25 cellular contexts compared by ENCODE assay signal in the genomic region with DNA sequence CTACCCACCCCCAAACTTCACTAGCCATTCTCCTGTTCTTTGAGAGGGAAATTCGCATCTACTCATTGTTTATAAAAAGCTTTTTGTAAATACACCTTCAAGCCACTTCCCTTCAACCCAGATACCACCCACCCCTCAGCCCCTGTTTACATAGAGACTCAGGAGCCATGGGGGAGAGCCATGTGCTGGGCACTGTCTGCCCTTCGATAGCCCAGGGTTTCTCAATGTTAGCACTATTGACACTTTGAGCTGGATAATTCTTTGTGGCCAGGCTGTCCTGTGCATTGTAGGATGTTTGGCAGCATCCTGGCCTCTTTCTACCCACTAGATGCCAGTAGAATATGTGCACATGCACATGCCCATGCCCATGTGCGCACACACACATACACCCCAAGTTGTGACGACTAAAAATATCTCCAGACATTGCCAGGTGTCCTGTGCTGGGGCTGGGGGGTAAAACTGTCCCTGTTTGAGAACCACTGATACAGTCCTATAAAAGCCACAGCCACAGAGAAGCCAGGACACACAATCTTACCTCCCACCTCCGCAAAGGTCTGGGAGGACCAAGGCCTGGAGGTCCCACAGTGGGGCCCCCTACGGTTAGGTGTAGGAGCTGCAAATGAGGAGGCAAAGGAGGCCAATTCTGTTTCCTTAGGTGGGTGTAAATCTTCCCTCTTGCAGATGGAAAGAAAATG. TPM values are rescaled to one million over a fixed set of nuclear protein-coding genes. Genes with fewer than 3 reads are reported as not detected.
DNase-seq lines count a peak whose midpoint lies in the region; ATAC-seq and TF ChIP-seq lines count a peak whose summit lies in the region.
"Had no signal": no experiment of that assay in that cellular context is flagged by ENCODE, and none has a peak within 500 bp of the region (broad histone marks: within the 10 kb centered on the region; RNA-seq: fewer than 3 reads in every experiment).

No MANE protein-coding gene starts in this region.

- no peak overlapping the region for H3K14ac ChIP-seq in H9 (ENCODE audit: insufficient read depth, low read length)

- peak; percentile 41; the same call in 2 of the 3 replicates for TF ChIP-seq CTCF in H9 (conservative IDR thresholded peaks at IDR 0.05)
- 0 out of 2 replicates have a peak, but pooled peaks have one; percentile 20 for TF ChIP-seq CTCF in PC-3 (conservative IDR thresholded peaks at IDR 0.05; ENCODE audit: low read depth, low read length)
- no peak for TF ChIP-seq CTCF in suprapubic skin (IDR thresholded peaks at IDR 0.05)
- no peak for TF ChIP-seq CTCF in GM20000 (IDR thresholded peaks at IDR 0.05; ENCODE audit: extremely low read depth, missing control alignments)
- TF ChIP-seq CTCF in gastroesophageal sphincter (IDR thresholded peaks at IDR 0.05): no peak

- H3K79me2 ChIP-seq in H9 (ENCODE audit: insufficient read depth, low read length) (no peaks in the 10 kb centered on the region), PC-3 (ENCODE audit: low read length) (no peaks in the 10 kb centered on the region)

- H3K4me1 ChIP-seq in H9 (ENCODE audit: insufficient read depth, low read length) (peaks cover 6% of the 10 kb centered on the region; the same call in 1 of the 2 replicates), PC-3 (ENCODE audit: insufficient read depth, low read length) (0 out of 2 replicates have a peak, but pooled peaks cover 4% of the 10 kb centered on the region), suprapubic skin (no peaks in the 10 kb centered on the region), gastroesophageal sphincter (no peaks in the 10 kb centered on the region)
- H3K4me1 ChIP-seq: tibial nerve had no signal

- no peak for TF ChIP-seq EP300 in suprapubic skin (IDR thresholded peaks at IDR 0.05)
- no peak for TF ChIP-seq EP300 in gastroesophageal sphincter (IDR thresholded peaks at IDR 0.05)

- H3K36me3 ChIP-seq in PC-3 (ENCODE audit: low read depth, low read length): no peaks in the 10 kb centered on the region
- H3K36me3 ChIP-seq in suprapubic skin: no peaks in the 10 kb centered on the region
- peaks cover 0 to 3% of the 10 kb centered on the region in 2 donors for H3K36me3 ChIP-seq in gastroesophageal sphincter
- H3K36me3 ChIP-seq: left lung had no signal

- H2AFZ ChIP-seq in H9 (ENCODE audit: low read length): no peak overlapping the region
- H2AFZ ChIP-seq in PC-3 (ENCODE audit: low read length): no peak overlapping the region

- H3K4ac ChIP-seq in H9 (ENCODE audit: low read depth, low read length): no peak overlapping the region

- H3K23me2 ChIP-seq in H9 (ENCODE audit: insufficient read length, low read depth, low read length, poor library complexity, severe bottlenecking): no peaks in the 10 kb centered on the region

- H3K27me3 Mint-ChIP-seq in H9 (ENCODE audit: low read depth): no peaks in the 10 kb centered on the region
- H3K27me3 Mint-ChIP-seq: effector memory CD8-positive, alpha-beta T cell; IgD-negative memory B cell; stimulated activated naive CD8-positive, alpha-beta T cell treated with anti-CD3 and anti-CD28 coated beads, Interleukin-15, Interleukin-2, amounts not matched to agents 100 ng/mL and 50 ng/mL, for 24 hours had no signal

- no peaks in the 10 kb centered on the region for H3K36me3 Mint-ChIP-seq in H9 (ENCODE audit: insufficient read depth in 1 of 3, low read depth in 3 of 3)
- H3K36me3 Mint-ChIP-seq: activated naive CD4-positive, alpha-beta T cell treated with anti-CD3 and anti-CD28 coated beads, Interleukin-2, amount 50 U/mL, for 72 hours had no signal

- intact Hi-C loops in PC-3 (cut with micrococcal nuclease): no loop called here

- H3K23ac ChIP-seq in H9 (ENCODE audit: insufficient read length, low read depth, low read length): no peak overlapping the region

- peak overlapping the region; percentile 14 to 64 (median 56); a peak in 3 of 7 replicates for H3K27ac Mint-ChIP-seq in H9
- H3K27ac Mint-ChIP-seq: activated CD8-positive, alpha-beta T cell treated with anti-CD3 and anti-CD28 coated beads, Interleukin-2, amount 10 ng/mL, durations not matched to agents 7 days and 5 days; activated naive CD4-positive, alpha-beta T cell treated with anti-CD3 and anti-CD28 coated beads, Interleukin-2, amount 50 U/mL, for 72 hours; IgD-negative memory B cell; stimulated activated naive CD8-positive, alpha-beta T cell treated with anti-CD3 and anti-CD28 coated beads, Interleukin-15, Interleukin-2, amounts not matched to agents 100 ng/mL and 50 ng/mL, for 24 hours had no signal

- no peak for TF ChIP-seq POLR2A in suprapubic skin (IDR thresholded peaks at IDR 0.05)
- no peak for TF ChIP-seq POLR2A in gastroesophageal sphincter (IDR thresholded peaks at IDR 0.05)

- no peaks in the 10 kb centered on the region for H3K27me3 ChIP-seq in H9 (ENCODE audit: insufficient read depth, low read length)
- H3K27me3 ChIP-seq in PC-3 (ENCODE audit: low read length): no peaks in the 10 kb centered on the region
- H3K27me3 ChIP-seq in suprapubic skin: no peaks in the 10 kb centered on the region
- H3K27me3 ChIP-seq in gastroesophageal sphincter: no peaks in the 10 kb centered on the region
- H3K27me3 ChIP-seq: left lung, tibial nerve had no signal

- no peak overlapping the region for H2BK12ac ChIP-seq in H9 (ENCODE audit: insufficient read length, low read depth, low read length)

- no CpG with 5 or more reads among the region's 6 CpGs for WGBS in H9 (ENCODE audit: extremely low coverage, insufficient read length, low lambda C conversion rate)
- 91% methylated on average over 5 of the region's 6 CpGs for WGBS in suprapubic skin
- 69% methylated on average over 1 of the region's 6 CpGs; no CpG with 5 or more reads in 1 of the 2 donors for WGBS in gastroesophageal sphincter (ENCODE audit: low coverage in 1 of 2), 2 donors

- POLR2A ChIA-PET in PC-3 (lab: Charles Lee; ENCODE audit: unreplicated experiment): no interaction called here

- H2AK5ac ChIP-seq in H9 (ENCODE audit: insufficient read length, low read length): no peak overlapping the region

- H4K8ac ChIP-seq in H9 (replicated peaks; ENCODE audit: insufficient read length, low read depth, low read length): no peak overlapping the region

- H3K4me3 Mint-ChIP-seq in H9: no peak overlapping the region
- H3K4me3 Mint-ChIP-seq: activated CD8-positive, alpha-beta T cell treated with anti-CD3 and anti-CD28 coated beads, Interleukin-2, amount 10 ng/mL, durations not matched to agents 7 days and 5 days; effector memory CD8-positive, alpha-beta T cell; IgD-negative memory B cell; stimulated activated naive CD8-positive, alpha-beta T cell treated with anti-CD3 and anti-CD28 coated beads, Interleukin-15, Interleukin-2, amounts not matched to agents 100 ng/mL and 50 ng/mL, for 24 hours had no signal

- H3K27ac ChIP-seq in H9 (ENCODE audit: insufficient read length, low read depth, low read length) (no peak overlapping the region), PC-3 (ENCODE audit: low read length) (no peak overlapping the region), suprapubic skin (no peak overlapping the region), gastroesophageal sphincter (no peak overlapping the region)
- H3K27ac ChIP-seq: HL-60, left lung, tibial nerve had no signal

- DNase-seq in H9: peak; percentile 45
- DNase-seq in PC-3: no peak
- DNase-seq in iPS-NIHi11 (ENCODE audit: low spot score): peak; percentile 50
- peak; percentile 14 to 23 for DNase-seq in suprapubic skin (ENCODE audit: low spot score in 2 of 2)
- DNase-seq in GM20000 (ENCODE audit: low spot score): no peak
- DNase-seq: activated CD8-positive, alpha-beta T cell treated with anti-CD3 and anti-CD28 coated beads, Interleukin-2, amount 10 ng/mL, durations not matched to agents 7 days and 5 days; AML-193; COR-L47; DND-41; effector memory CD8-positive, alpha-beta T cell; left lung; NCI-H1694; NCI-H2171 treated with DMSO at 0.1 percent for 48 hours; NCI-H774; stimulated activated CD4-positive, alpha-beta T cell treated with anti-CD3 and anti-CD28 coated beads, Interleukin-4, amount 100 ng/mL, for 1 hour; T-helper 9 cell had no signal

- H3K18ac ChIP-seq in H9 (ENCODE audit: insufficient read length, low read depth, low read length): no peak overlapping the region

- H3K9me3 Mint-ChIP-seq in H9: no peaks in the 10 kb centered on the region
- H3K9me3 Mint-ChIP-seq: activated naive CD4-positive, alpha-beta T cell treated with anti-CD3 and anti-CD28 coated beads, Interleukin-2, amount 50 U/mL, for 72 hours; effector memory CD8-positive, alpha-beta T cell; IgD-negative memory B cell; stimulated activated naive CD8-positive, alpha-beta T cell treated with anti-CD3 and anti-CD28 coated beads, Interleukin-15, Interleukin-2, amounts not matched to agents 100 ng/mL and 50 ng/mL, for 24 hours had no signal

- H2BK5ac ChIP-seq in H9 (ENCODE audit: insufficient read length, low read length): no peak overlapping the region

- ATAC-seq in PC-3 (no peak; the same call in 1 of the 2 replicates), GM18867 (IDR thresholded peaks at IDR 0.05; ENCODE audit: unreplicated experiment) (no peak), gastroesophageal sphincter (no peak)
- ATAC-seq: activated CD4-positive, CD25-positive, alpha-beta regulatory T cell treated with anti-CD3 and anti-CD28 coated beads, Interleukin-2, amount 50 U/mL, for 24 hours; activated CD8-positive, alpha-beta T cell treated with anti-CD3 and anti-CD28 coated beads, Interleukin-2, amount 10 ng/mL, durations not matched to agents 7 days and 5 days; activated naive CD4-positive, alpha-beta T cell treated with anti-CD3 and anti-CD28 coated beads, Interleukin-2, amount 50 U/mL, for 72 hours; effector memory CD8-positive, alpha-beta T cell; left lung had no signal

- H4K5ac ChIP-seq in H9 (ENCODE audit: insufficient read length, low read depth, low read length): no peak overlapping the region

- no peak overlapping the region for H2BK120ac ChIP-seq in H9 (ENCODE audit: low read depth, low read length, poor library complexity, severe bottlenecking)

- no peaks in the 10 kb centered on the region for H3K79me1 ChIP-seq in H9 (ENCODE audit: insufficient read depth, low read depth, low read length, poor library complexity, severe bottlenecking)

- H3K9me3 ChIP-seq in H9 (ENCODE audit: control insufficient read depth, low read depth, low read length) (no peaks in the 10 kb centered on the region), PC-3 (ENCODE audit: low read length) (no peaks in the 10 kb centered on the region), suprapubic skin (no peaks in the 10 kb centered on the region), gastroesophageal sphincter (no peaks in the 10 kb centered on the region)
- H3K9me3 ChIP-seq: left lung, tibial nerve had no signal

- no peaks in the 10 kb centered on the region for H3F3A ChIP-seq in PC-3 (ENCODE audit: low read length, unreplicated experiment)

- H3K9ac ChIP-seq in H9 (ENCODE audit: extremely low read depth, insufficient read length, low read length) (no peak overlapping the region), PC-3 (ENCODE audit: low read length) (no peak overlapping the region)

- no peaks in the 10 kb centered on the region for H3K9me2 ChIP-seq in PC-3 (replicated peaks; ENCODE audit: low read length)

- H3K4me3 ChIP-seq in PC-3 (ENCODE audit: low read length) (no peak overlapping the region), suprapubic skin (no peak overlapping the region), gastroesophageal sphincter (no peak overlapping the region)
- H3K4me3 ChIP-seq: left lung, smooth muscle cell, tibial nerve had no signal

- no peak overlapping the region for H2BK20ac ChIP-seq in H9 (ENCODE audit: low read depth, low read length, poor library complexity, severe bottlenecking)

- no peak overlapping the region for H3T11ph ChIP-seq in H9 (ENCODE audit: low read length)

- no peaks in the 10 kb centered on the region for H4K20me1 ChIP-seq in H9 (ENCODE audit: control insufficient read depth, insufficient read depth, insufficient read length)
- H4K20me1 ChIP-seq in PC-3 (ENCODE audit: low read length): no peaks in the 10 kb centered on the region

- H4K91ac ChIP-seq in H9 (ENCODE audit: insufficient read length, low read depth, low read length): no peak overlapping the region

- BruUV-seq in PC-3 (replicated peaks; lab: Mats Ljungman, UMichigan): no TSS peak

- H3K4me2 ChIP-seq in H9 (ENCODE audit: insufficient read depth, insufficient read length, low read length): no peak overlapping the region
- no peak overlapping the region for H3K4me2 ChIP-seq in PC-3 (ENCODE audit: low read length)
- H3K4me2 ChIP-seq: smooth muscle cell had no signal

- H2BK15ac ChIP-seq in H9 (ENCODE audit: low read depth, low read length): no peak overlapping the region

- H3K56ac ChIP-seq in H9 (ENCODE audit: insufficient read length, low read depth, low read length): no peak overlapping the region

- CTCF ChIA-PET in PC-3 (lab: Charles Lee): no interaction called here

- peaks cover 31 to 37% of the 10 kb centered on the region in 2 experiments for H3K4me1 Mint-ChIP-seq in H9

RNA-seq across cellular contexts. Expression of a gene that starts 44.5 kb away (rescaled TPM):
- total RNA-seq in H9 (2021): 0.57 and 0.64 TPM in 2 replicates
- 0.12 TPM in 1 of 2 replicates, not detected in the other for total RNA-seq in PC-3 (2014; rRNA removed)
- total RNA-seq in suprapubic skin: 100 to 1,000 TPM in 3 of 4 donors, 10 to 100 TPM in 1; 45.3 to 805 (median 558) TPM
- 1 to 10 TPM; 1.0 to 1.4 (median 1.3) TPM for total RNA-seq in gastroesophageal sphincter

Comparison
In these comparisons a context has a peak if more than half of its experiments do, and no peak if none do; other contexts are left out.
1. DNase-seq: peak in H9 (single experiment), iPS-NIHi11 (single experiment) and suprapubic skin (2 of 2); none in PC-3 (single experiment) and GM20000 (single experiment).
2. CTCF ChIP-seq: peak in H9 (single experiment) and PC-3 (single experiment); none in suprapubic skin (0 of 2), GM20000 (single experiment) and gastroesophageal sphincter (0 of 4).
3. RNA of a gene that starts 44.5 kb away (total RNA-seq): 45.3 to 805 TPM in suprapubic skin; 1.0 to 1.4 TPM in gastroesophageal sphincter, 0.57 to 0.64 TPM in H9 and 0.12 TPM in PC-3; every median in the first group is over 10 times any median in the second.